Comparison of ENCODE assay signal across 9 cellular contexts in the genomic region with DNA sequence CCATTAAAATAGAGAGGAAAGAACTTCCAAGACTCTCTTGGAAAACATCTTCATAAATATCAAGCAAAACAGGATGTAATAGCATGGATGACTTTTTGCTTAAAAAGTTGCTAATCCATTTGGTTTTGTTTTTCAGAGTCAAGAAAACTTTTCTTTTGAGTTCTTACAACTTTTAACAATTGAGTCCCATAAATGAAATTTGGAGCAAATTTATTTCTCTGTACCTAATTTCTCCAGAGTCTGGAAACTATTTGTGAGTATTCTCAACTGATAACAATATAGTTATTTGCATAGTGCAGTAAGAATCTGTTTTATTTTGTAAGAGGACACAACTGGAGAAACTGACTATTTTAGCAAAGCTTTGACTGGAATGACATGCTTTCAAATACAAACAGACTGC.
"Had no signal": no experiment of that assay in that cellular context is flagged by ENCODE, and none has a peak within 500 bp of the region (broad histone marks: within the 10 kb centered on the region; RNA-seq: fewer than 3 reads in every experiment).

No MANE protein-coding gene starts in this region.

- FAIRE-seq: HepG2 had no signal

- H3K9me3 ChIP-seq: HAP-1 had no signal

- H3K4me1 ChIP-seq: HAP-1 had no signal

- DNase-seq: GM23248, GOT3, H7, KBM-7 had no signal

- H3K36me3 ChIP-seq: HAP-1 had no signal

- ATAC-seq: HCT116, HepG2 had no signal

- H3K4me3 ChIP-seq: GM23248, HAP-1 had no signal

- H3K27ac ChIP-seq: GM23248, HL-60, KMS-11 had no signal
